Comparison of ENCODE assay signal across 15 cellular contexts in the genomic region with DNA sequence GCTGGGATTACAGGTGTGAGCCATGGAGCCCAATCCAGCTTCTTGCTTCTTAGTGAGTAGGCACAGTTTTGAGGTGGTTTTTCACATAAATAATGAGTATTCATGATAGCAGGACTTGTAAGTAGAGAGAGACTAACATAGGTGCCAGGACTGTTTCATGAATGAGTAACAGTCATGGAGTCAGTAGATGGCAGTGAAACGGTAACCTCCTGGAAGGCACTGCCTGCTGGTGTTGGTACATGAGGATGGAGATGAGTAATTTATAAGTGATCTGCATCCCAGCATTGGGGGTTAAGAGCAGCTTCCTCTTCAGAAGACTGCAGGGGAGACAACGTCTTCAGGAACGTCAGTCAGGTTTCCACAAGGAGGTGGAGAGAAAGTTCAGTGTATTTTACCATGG.
A peak's percentile ranks its signal among the peaks of the same experiment; 100 is the strongest.
DNase-seq lines count a peak whose midpoint lies in the region; ATAC-seq and TF ChIP-seq lines count a peak whose summit lies in the region.
"Had no signal": no experiment of that assay in that cellular context is flagged by ENCODE, and none has a peak within 500 bp of the region (broad histone marks: within the 10 kb centered on the region; RNA-seq: fewer than 3 reads in every experiment).

No MANE protein-coding gene starts in this region.

- H3K9me3 Mint-ChIP-seq in Calu3 (ENCODE audit: low read depth, unreplicated experiment): no peaks in the 10 kb centered on the region
- no peaks in the 10 kb centered on the region for H3K9me3 Mint-ChIP-seq in activated naive CD8-positive, alpha-beta T cell (ENCODE audit: low read depth)
- no peaks in the 10 kb centered on the region for H3K9me3 Mint-ChIP-seq in natural killer cell
- H3K9me3 Mint-ChIP-seq: nephron progenitor cell had no signal

- H3K4me1 ChIP-seq in Karpas-422 (ENCODE audit: low read length) (peaks cover 48% of the 10 kb centered on the region), thyroid gland (peaks cover 16 to 32% of the 10 kb centered on the region in 2 donors)
- H3K4me1 ChIP-seq: testis had no signal

- H3K4me1 Mint-ChIP-seq in Calu3 (ENCODE audit: low read depth, unreplicated experiment): peaks cover 43% of the 10 kb centered on the region
- peaks cover 69% of the 10 kb centered on the region for H3K4me1 Mint-ChIP-seq in activated naive CD8-positive, alpha-beta T cell (ENCODE audit: low read depth)
- peaks cover 34 to 35% of the 10 kb centered on the region in 2 donors for H3K4me1 Mint-ChIP-seq in natural killer cell

- DNase-seq in Calu3 (no peak), Karpas-422 (no peak), natural killer cell (no peak), COLO829 (ENCODE audit: low spot score) (no peak), thyroid gland (no peak)
- DNase-seq: activated CD8-positive, alpha-beta memory T cell treated with anti-CD3 and anti-CD28 coated beads, Interleukin-2, amount 50 U/mL, for 48 hours; amygdala; GM23248; NCI-H187 treated with DMSO at 0.1 percent for 48 hours; nephron progenitor cell; testis; WERI-Rb-1 had no signal

- H3K27ac Mint-ChIP-seq in Calu3 (ENCODE audit: unreplicated experiment): peak overlapping the region; percentile 95
- peak overlapping the region; percentile 95 for H3K27ac Mint-ChIP-seq in activated naive CD8-positive, alpha-beta T cell
- peak overlapping the region; percentile 51 to 91 for H3K27ac Mint-ChIP-seq in natural killer cell
- H3K27ac Mint-ChIP-seq: nephron progenitor cell had no signal

- H3K27ac ChIP-seq in Karpas-422 (ENCODE audit: low read length) (no peak overlapping the region), thyroid gland (no peak overlapping the region)
- H3K27ac ChIP-seq: GM23248, testis, WERI-Rb-1 had no signal

- BruUV-seq in Calu3 (replicated peaks; lab: Mats Ljungman, UMichigan): no TSS peak

- H3K27me3 ChIP-seq in Karpas-422 (ENCODE audit: low read length) (no peaks in the 10 kb centered on the region), thyroid gland (no peaks in the 10 kb centered on the region)
- H3K27me3 ChIP-seq: BLaER1 treated with 17β-estradiol and CSF1 and Interleukin-3, amounts not matched to agents 10 nM and 100 nM; testis had no signal

- H3K9me2 ChIP-seq in Karpas-422 (replicated peaks; ENCODE audit: insufficient read depth, low read length): no peaks in the 10 kb centered on the region

- ATAC-seq in natural killer cell (no peak), HG03159 (IDR thresholded peaks at IDR 0.05; ENCODE audit: unreplicated experiment) (no peak)

- TF ChIP-seq CTCF in Calu3 (IDR thresholded peaks at IDR 0.05; ENCODE audit: unreplicated experiment): no peak
- TF ChIP-seq CTCF in natural killer cell (IDR thresholded peaks at IDR 0.05): no peak
- TF ChIP-seq CTCF in thyroid gland (IDR thresholded peaks at IDR 0.05): no peak

- H3K36me3 Mint-ChIP-seq in Calu3 (ENCODE audit: insufficient read depth, unreplicated experiment) (peaks cover 23% of the 10 kb centered on the region), natural killer cell (no peaks in the 10 kb centered on the region)
- H3K36me3 Mint-ChIP-seq in activated naive CD8-positive, alpha-beta T cell: peaks cover 17% of the 10 kb centered on the region

- CTCF ChIA-PET in Calu3 (lab: Charles Lee): interaction anchor here (0.6 kb wide), 1 partner anchor 265 kb away, joined by 7 read pairs; no protein-coding TSS in a partner anchor

- H4K20me1 ChIP-seq in Karpas-422 (ENCODE audit: insufficient read depth, low read depth, low read length): no peaks in the 10 kb centered on the region

- WGBS in thyroid gland, 2 donors: 92 to 95% methylated on average over 3 of the region's 3 CpGs

- no peak overlapping the region for H3K9ac ChIP-seq in Karpas-422 (ENCODE audit: low read length)
- H3K9ac ChIP-seq: BLaER1 treated with 17β-estradiol and CSF1 and Interleukin-3, amounts not matched to agents 10 nM and 100 nM; GM23248 had no signal

- H3K36me3 ChIP-seq in Karpas-422 (ENCODE audit: insufficient read depth, low read length): no peaks in the 10 kb centered on the region
- no peaks in the 10 kb centered on the region for H3K36me3 ChIP-seq in thyroid gland
- H3K36me3 ChIP-seq: WERI-Rb-1 had no signal

- H3K4me3 Mint-ChIP-seq in Calu3 (ENCODE audit: low read depth, unreplicated experiment) (peak overlapping the region; percentile 22), natural killer cell (no peak overlapping the region)
- H3K4me3 Mint-ChIP-seq in activated naive CD8-positive, alpha-beta T cell: peak overlapping the region; percentile 18
- H3K4me3 Mint-ChIP-seq: nephron progenitor cell had no signal

- peak overlapping the region; percentile 81 for H3K4me2 ChIP-seq in Karpas-422 (ENCODE audit: low read depth, low read length, poor library complexity, severe bottlenecking)

- no peak overlapping the region for H2AFZ ChIP-seq in Karpas-422 (ENCODE audit: low read length)
- H2AFZ ChIP-seq: GM23248 had no signal

- no peak for TF ChIP-seq POLR2A in thyroid gland (IDR thresholded peaks at IDR 0.05)

- no peak overlapping the region for H3K4me3 ChIP-seq in Karpas-422 (ENCODE audit: low read length)
- no peak overlapping the region for H3K4me3 ChIP-seq in thyroid gland (replicated peaks in 1 of 3)
- H3K4me3 ChIP-seq: BLaER1 treated with 17β-estradiol and CSF1 and Interleukin-3, amounts not matched to agents 10 nM and 100 nM; GM23248; testis had no signal

- intact Hi-C loops in Calu3 (cut with micrococcal nuclease; ENCODE audit: unreplicated experiment) (no loop called here), natural killer cell (cut with micrococcal nuclease) (no loop called here), thyroid gland (cut with DNase I) (no loop called here)

- peaks cover 94% of the 10 kb centered on the region for H3K79me2 ChIP-seq in Karpas-422 (ENCODE audit: low read length)

- H3K27me3 Mint-ChIP-seq in Calu3 (ENCODE audit: unreplicated experiment) (no peaks in the 10 kb centered on the region), natural killer cell (ENCODE audit: low read depth in 2 of 2) (no peaks in the 10 kb centered on the region)
- H3K27me3 Mint-ChIP-seq in activated naive CD8-positive, alpha-beta T cell: no peaks in the 10 kb centered on the region

- H3K9me3 ChIP-seq in Karpas-422 (ENCODE audit: low read length) (no peaks in the 10 kb centered on the region), thyroid gland (no peaks in the 10 kb centered on the region)
- H3K9me3 ChIP-seq: BLaER1 treated with 17β-estradiol and CSF1 and Interleukin-3, amounts not matched to agents 10 nM and 100 nM; testis had no signal
